ENCODE assay signal across 1 cellular context in the genomic region with DNA sequence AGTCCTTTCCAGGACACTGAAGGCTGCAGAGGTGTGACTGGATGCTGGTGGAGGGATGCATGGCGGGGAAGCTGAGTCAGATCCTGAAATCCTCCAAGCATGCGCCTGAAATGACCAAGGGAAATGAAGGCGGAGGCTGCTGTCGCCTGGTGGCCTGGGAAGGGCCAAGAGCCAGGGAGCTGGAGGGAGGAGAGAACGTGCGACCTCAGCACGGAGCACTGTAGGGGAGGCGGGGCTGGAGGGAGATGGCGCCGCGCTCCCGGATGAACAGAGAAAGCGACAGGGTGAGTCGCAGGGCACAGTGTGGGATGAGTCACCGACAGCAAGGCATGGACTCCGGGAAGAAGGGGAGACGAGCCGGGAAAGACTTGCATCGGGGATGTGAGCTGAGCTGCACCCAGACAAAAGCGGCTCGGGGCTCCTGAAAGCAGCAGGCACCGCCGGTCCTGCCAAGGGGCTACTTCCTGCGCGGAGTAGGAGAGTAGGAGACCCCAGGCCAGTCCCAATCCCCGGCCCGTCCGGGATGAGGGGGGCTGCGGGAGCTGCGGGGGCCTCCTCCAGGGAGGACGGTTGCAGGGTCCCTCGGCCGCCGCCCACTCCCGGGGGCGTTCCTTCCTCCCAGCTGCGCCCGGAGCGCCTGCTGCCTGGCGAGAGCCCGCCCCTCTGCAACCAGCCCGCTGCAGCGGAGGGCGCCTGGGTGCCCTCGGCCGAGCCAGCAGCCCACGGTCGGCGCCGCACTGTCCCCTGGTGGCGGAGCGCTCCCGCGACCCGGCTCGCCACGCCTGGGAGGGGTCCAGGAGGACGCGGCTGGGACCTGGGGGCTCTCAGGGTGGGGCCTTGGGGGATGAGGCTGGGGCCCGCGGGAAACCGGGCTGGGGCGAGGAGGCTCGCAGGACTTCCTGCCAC.
TF ChIP-seq lines count a peak whose summit lies in the region.

No MANE protein-coding gene starts in this region.

TF ChIP-seq in GM12878, 131 proteins besides CTCF, POLR2A, EP300 and RAD21 (continued from another document and continues in another):
- TF ChIP-seq, protein P1, sequence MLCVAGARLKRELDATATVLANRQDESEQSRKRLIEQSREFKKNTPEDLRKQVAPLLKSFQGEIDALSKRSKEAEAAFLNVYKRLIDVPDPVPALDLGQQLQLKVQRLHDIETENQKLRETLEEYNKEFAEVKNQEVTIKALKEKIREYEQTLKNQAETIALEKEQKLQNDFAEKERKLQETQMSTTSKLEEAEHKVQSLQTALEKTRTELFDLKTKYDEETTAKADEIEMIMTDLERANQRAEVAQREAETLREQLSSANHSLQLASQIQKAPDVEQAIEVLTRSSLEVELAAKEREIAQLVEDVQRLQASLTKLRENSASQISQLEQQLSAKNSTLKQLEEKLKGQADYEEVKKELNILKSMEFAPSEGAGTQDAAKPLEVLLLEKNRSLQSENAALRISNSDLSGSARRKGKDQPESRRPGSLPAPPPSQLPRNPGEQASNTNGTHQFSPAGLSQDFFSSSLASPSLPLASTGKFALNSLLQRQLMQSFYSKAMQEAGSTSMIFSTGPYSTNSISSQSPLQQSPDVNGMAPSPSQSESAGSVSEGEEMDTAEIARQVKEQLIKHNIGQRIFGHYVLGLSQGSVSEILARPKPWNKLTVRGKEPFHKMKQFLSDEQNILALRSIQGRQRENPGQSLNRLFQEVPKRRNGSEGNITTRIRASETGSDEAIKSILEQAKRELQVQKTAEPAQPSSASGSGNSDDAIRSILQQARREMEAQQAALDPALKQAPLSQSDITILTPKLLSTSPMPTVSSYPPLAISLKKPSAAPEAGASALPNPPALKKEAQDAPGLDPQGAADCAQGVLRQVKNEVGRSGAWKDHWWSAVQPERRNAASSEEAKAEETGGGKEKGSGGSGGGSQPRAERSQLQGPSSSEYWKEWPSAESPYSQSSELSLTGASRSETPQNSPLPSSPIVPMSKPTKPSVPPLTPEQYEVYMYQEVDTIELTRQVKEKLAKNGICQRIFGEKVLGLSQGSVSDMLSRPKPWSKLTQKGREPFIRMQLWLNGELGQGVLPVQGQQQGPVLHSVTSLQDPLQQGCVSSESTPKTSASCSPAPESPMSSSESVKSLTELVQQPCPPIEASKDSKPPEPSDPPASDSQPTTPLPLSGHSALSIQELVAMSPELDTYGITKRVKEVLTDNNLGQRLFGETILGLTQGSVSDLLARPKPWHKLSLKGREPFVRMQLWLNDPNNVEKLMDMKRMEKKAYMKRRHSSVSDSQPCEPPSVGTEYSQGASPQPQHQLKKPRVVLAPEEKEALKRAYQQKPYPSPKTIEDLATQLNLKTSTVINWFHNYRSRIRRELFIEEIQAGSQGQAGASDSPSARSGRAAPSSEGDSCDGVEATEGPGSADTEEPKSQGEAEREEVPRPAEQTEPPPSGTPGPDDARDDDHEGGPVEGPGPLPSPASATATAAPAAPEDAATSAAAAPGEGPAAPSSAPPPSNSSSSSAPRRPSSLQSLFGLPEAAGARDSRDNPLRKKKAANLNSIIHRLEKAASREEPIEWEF (IDR thresholded peaks at IDR 0.05; ENCODE audit: insufficient replicate concordance, low read depth, low read length), result no peak
- TF ChIP-seq, protein P2, sequence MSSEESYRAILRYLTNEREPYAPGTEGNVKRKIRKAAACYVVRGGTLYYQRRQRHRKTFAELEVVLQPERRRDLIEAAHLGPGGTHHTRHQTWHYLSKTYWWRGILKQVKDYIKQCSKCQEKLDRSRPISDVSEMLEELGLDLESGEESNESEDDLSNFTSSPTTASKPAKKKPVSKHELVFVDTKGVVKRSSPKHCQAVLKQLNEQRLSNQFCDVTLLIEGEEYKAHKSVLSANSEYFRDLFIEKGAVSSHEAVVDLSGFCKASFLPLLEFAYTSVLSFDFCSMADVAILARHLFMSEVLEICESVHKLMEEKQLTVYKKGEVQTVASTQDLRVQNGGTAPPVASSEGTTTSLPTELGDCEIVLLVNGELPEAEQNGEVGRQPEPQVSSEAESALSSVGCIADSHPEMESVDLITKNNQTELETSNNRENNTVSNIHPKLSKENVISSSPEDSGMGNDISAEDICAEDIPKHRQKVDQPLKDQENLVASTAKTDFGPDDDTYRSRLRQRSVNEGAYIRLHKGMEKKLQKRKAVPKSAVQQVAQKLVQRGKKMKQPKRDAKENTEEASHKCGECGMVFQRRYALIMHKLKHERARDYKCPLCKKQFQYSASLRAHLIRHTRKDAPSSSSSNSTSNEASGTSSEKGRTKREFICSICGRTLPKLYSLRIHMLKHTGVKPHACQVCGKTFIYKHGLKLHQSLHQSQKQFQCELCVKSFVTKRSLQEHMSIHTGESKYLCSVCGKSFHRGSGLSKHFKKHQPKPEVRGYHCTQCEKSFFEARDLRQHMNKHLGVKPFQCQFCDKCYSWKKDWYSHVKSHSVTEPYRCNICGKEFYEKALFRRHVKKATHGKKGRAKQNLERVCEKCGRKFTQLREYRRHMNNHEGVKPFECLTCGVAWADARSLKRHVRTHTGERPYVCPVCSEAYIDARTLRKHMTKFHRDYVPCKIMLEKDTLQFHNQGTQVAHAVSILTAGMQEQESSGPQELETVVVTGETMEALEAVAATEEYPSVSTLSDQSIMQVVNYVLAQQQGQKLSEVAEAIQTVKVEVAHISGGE (CRISPR knock-in tag; IDR thresholded peaks at IDR 0.05), result no peak
- TF ChIP-seq RFX5 (IDR thresholded peaks at IDR 0.05; ENCODE audit: low read depth, low read length) (no peak), RELA (IDR thresholded peaks at IDR 0.05; ENCODE audit: borderline replicate concordance, partially characterized antibody) (no peak), MEF2B (IDR thresholded peaks at IDR 0.05; ENCODE audit: partially characterized antibody, poor library complexity, severe bottlenecking) (no peak), MAX (IDR thresholded peaks at IDR 0.05; ENCODE audit: low read depth, low read length) (no peak; the same call in 1 of the 2 replicates), ZBED1 (IDR thresholded peaks at IDR 0.05; ENCODE audit: borderline replicate concordance) (no peak), RCOR1 (conservative IDR thresholded peaks at IDR 0.05; ENCODE audit: low read depth, low read length) (no peak), ZSCAN29 (IDR thresholded peaks at IDR 0.05) (no peak), SMAD5 (IDR thresholded peaks at IDR 0.05; ENCODE audit: low read depth) (no peak), PAX8 (IDR thresholded peaks at IDR 0.05) (no peak), PBX3 (IDR thresholded peaks at IDR 0.05; ENCODE audit: insufficient replicate concordance, low read depth, low read length) (no peak), YY1 (IDR thresholded peaks at IDR 0.05; ENCODE audit: low read depth, low read length) (peak; percentile 53; the same call in 1 of the 2 replicates), ESRRA (IDR thresholded peaks at IDR 0.05; ENCODE audit: low read length) (no peak), HDAC2 (IDR thresholded peaks at IDR 0.05) (no peak), TCF7 (IDR thresholded peaks at IDR 0.05; ENCODE audit: borderline replicate concordance) (no peak), IRF4 (IDR thresholded peaks at IDR 0.05; ENCODE audit: low read depth, low read length) (no peak), BHLHE40 (IDR thresholded peaks at IDR 0.05; ENCODE audit: borderline replicate concordance in 1 of 2, low read depth in 2 of 2, low read length in 1 of 2) (peak; percentile 24 to 42; a peak in 2 of 4 replicates), POU2F2 (IDR thresholded peaks at IDR 0.05; ENCODE audit: borderline replicate concordance, low read depth, low read length) (no peak; the same call in 2 of the 3 replicates), WRNIP1 (IDR thresholded peaks at IDR 0.05; ENCODE audit: borderline replicate concordance, low read depth, low read length) (no peak), CBX3 (IDR thresholded peaks at IDR 0.05; ENCODE audit: borderline replicate concordance, low read depth) (no peak)
- TF ChIP-seq, protein P3, sequence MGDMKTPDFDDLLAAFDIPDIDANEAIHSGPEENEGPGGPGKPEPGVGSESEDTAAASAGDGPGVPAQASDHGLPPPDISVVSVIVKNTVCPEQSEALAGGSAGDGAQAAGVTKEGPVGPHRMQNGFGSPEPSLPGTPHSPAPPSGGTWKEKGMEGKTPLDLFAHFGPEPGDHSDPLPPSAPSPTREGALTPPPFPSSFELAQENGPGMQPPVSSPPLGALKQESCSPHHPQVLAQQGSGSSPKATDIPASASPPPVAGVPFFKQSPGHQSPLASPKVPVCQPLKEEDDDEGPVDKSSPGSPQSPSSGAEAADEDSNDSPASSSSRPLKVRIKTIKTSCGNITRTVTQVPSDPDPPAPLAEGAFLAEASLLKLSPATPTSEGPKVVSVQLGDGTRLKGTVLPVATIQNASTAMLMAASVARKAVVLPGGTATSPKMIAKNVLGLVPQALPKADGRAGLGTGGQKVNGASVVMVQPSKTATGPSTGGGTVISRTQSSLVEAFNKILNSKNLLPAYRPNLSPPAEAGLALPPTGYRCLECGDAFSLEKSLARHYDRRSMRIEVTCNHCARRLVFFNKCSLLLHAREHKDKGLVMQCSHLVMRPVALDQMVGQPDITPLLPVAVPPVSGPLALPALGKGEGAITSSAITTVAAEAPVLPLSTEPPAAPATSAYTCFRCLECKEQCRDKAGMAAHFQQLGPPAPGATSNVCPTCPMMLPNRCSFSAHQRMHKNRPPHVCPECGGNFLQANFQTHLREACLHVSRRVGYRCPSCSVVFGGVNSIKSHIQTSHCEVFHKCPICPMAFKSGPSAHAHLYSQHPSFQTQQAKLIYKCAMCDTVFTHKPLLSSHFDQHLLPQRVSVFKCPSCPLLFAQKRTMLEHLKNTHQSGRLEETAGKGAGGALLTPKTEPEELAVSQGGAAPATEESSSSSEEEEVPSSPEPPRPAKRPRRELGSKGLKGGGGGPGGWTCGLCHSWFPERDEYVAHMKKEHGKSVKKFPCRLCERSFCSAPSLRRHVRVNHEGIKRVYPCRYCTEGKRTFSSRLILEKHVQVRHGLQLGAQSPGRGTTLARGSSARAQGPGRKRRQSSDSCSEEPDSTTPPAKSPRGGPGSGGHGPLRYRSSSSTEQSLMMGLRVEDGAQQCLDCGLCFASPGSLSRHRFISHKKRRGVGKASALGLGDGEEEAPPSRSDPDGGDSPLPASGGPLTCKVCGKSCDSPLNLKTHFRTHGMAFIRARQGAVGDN (IDR thresholded peaks at IDR 0.05), result 0 out of 2 replicates have a peak, but pooled peaks have one; percentile 29
- TF ChIP-seq, protein P4, sequence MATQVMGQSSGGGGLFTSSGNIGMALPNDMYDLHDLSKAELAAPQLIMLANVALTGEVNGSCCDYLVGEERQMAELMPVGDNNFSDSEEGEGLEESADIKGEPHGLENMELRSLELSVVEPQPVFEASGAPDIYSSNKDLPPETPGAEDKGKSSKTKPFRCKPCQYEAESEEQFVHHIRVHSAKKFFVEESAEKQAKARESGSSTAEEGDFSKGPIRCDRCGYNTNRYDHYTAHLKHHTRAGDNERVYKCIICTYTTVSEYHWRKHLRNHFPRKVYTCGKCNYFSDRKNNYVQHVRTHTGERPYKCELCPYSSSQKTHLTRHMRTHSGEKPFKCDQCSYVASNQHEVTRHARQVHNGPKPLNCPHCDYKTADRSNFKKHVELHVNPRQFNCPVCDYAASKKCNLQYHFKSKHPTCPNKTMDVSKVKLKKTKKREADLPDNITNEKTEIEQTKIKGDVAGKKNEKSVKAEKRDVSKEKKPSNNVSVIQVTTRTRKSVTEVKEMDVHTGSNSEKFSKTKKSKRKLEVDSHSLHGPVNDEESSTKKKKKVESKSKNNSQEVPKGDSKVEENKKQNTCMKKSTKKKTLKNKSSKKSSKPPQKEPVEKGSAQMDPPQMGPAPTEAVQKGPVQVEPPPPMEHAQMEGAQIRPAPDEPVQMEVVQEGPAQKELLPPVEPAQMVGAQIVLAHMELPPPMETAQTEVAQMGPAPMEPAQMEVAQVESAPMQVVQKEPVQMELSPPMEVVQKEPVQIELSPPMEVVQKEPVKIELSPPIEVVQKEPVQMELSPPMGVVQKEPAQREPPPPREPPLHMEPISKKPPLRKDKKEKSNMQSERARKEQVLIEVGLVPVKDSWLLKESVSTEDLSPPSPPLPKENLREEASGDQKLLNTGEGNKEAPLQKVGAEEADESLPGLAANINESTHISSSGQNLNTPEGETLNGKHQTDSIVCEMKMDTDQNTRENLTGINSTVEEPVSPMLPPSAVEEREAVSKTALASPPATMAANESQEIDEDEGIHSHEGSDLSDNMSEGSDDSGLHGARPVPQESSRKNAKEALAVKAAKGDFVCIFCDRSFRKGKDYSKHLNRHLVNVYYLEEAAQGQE (IDR thresholded peaks at IDR 0.05; ENCODE audit: low read depth, low read length), result no peak
- TF ChIP-seq, protein P5, sequence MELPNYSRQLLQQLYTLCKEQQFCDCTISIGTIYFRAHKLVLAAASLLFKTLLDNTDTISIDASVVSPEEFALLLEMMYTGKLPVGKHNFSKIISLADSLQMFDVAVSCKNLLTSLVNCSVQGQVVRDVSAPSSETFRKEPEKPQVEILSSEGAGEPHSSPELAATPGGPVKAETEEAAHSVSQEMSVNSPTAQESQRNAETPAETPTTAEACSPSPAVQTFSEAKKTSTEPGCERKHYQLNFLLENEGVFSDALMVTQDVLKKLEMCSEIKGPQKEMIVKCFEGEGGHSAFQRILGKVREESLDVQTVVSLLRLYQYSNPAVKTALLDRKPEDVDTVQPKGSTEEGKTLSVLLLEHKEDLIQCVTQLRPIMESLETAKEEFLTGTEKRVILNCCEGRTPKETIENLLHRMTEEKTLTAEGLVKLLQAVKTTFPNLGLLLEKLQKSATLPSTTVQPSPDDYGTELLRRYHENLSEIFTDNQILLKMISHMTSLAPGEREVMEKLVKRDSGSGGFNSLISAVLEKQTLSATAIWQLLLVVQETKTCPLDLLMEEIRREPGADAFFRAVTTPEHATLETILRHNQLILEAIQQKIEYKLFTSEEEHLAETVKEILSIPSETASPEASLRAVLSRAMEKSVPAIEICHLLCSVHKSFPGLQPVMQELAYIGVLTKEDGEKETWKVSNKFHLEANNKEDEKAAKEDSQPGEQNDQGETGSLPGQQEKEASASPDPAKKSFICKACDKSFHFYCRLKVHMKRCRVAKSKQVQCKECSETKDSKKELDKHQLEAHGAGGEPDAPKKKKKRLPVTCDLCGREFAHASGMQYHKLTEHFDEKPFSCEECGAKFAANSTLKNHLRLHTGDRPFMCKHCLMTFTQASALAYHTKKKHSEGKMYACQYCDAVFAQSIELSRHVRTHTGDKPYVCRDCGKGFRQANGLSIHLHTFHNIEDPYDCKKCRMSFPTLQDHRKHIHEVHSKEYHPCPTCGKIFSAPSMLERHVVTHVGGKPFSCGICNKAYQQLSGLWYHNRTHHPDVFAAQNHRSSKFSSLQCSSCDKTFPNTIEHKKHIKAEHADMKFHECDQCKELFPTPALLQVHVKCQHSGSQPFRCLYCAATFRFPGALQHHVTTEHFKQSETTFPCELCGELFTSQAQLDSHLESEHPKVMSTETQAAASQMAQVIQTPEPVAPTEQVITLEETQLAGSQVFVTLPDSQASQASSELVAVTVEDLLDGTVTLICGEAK (IDR thresholded peaks at IDR 0.05; ENCODE audit: borderline replicate concordance), result no peak
